In the genomic region with DNA sequence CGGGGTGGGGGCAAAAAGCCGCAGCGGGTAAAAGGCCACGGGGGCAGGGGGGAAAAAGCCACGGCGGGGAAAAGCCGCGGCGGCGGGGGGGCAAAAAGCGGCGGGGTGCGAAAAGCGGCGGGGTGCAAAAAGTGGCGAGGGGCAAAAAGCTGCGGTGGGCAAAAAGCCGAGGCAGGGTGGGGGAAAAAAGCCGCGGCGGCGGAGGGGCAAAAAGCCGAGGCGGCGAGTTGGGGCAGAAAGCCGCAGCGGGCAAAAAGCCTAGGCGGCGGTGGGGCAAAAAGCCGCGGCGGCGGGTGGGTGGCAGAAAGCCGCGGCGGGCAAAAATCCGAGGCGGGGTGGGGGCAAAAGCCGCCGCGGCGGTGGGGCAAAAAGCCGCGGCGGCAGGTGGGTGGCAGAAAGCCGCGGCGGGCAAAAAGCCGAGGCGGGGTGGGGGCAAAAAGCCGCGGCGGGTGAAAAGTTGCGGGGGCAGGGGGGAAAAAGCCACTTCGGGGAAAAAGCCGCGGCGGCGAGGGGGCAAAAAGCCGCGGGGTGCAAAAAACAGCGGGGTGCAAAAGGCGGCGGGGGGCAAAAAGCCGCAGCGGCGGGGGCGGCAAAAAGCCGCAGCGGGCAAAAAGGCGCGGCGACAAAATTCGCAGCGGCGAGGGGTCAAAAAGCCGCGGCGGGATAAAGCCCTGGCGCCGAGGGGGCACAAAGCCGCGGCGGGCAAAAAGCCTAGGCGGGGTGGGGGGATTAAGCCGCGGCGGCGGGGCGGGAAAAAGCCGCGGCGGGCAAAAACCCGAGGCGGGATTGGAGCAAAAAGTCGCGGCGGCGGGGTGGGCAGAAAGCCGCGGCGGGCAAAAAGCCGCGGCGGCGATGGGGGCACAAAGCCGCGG, we compare ENCODE assay signal across 26 cellular contexts.
"Had no signal": no experiment of that assay in that cellular context is flagged by ENCODE, and none has a peak within 500 bp of the region (broad histone marks: within the 10 kb centered on the region; RNA-seq: fewer than 3 reads in every experiment).

No MANE protein-coding gene starts in this region.

- H3K36me3 ChIP-seq: esophagus muscularis mucosa, gastrocnemius medialis, neural progenitor cell, pancreas, thoracic aorta, transverse colon, uterus had no signal

- H3K27ac ChIP-seq: epithelial cell of prostate, esophagus muscularis mucosa, gastrocnemius medialis, neural progenitor cell, pancreas, psoas muscle, thoracic aorta, transverse colon, uterus had no signal

- H3K4me1 Mint-ChIP-seq: central memory CD8-positive, alpha-beta T cell; neural progenitor cell; stimulated activated naive B cell treated with anti-CD40 and anti-IgM and Interleukin-4, amounts not matched to agents 10 μg/mL and 1 μg/mL and 100 μg/mL, for 72 hours; stimulated activated naive CD8-positive, alpha-beta T cell treated with anti-CD3 and anti-CD28 coated beads, Interleukin-15, amount 100 ng/mL, for 72 hours had no signal

- H3K27me3 ChIP-seq: neural progenitor cell, pancreas, uterus had no signal

- H3K4me1 ChIP-seq: esophagus muscularis mucosa, gastrocnemius medialis, neural progenitor cell, pancreas, psoas muscle, transverse colon, uterus had no signal

- H3K4me3 Mint-ChIP-seq: central memory CD8-positive, alpha-beta T cell; effector memory CD8-positive, alpha-beta T cell; natural killer cell treated with Interleukin-12 subunit alpha and Interleukin-12 subunit beta and Interleukin-15 and Interleukin-18, amount 100 ng/mL, for 72 hours; neural progenitor cell; stimulated activated naive B cell treated with anti-CD40 and anti-IgM and Interleukin-4, amounts not matched to agents 10 μg/mL and 1 μg/mL and 100 μg/mL, for 72 hours; stimulated activated naive CD8-positive, alpha-beta T cell treated with anti-CD3 and anti-CD28 coated beads, Interleukin-15, amount 100 ng/mL, for 72 hours had no signal

- H3K27me3 Mint-ChIP-seq: central memory CD8-positive, alpha-beta T cell; effector memory CD8-positive, alpha-beta T cell; natural killer cell treated with Interleukin-12 subunit alpha and Interleukin-12 subunit beta and Interleukin-15 and Interleukin-18, amount 100 ng/mL, for 72 hours; stimulated activated naive B cell treated with anti-CD40 and anti-IgM and Interleukin-4, amounts not matched to agents 10 μg/mL and 1 μg/mL and 100 μg/mL, for 72 hours; stimulated activated naive CD8-positive, alpha-beta T cell treated with anti-CD3 and anti-CD28 coated beads, Interleukin-15, amount 100 ng/mL, for 72 hours had no signal

- DNase-seq: effector memory CD8-positive, alpha-beta T cell; gastrocnemius medialis; glutamatergic neuron; left cardiac atrium; left ventricle myocardium superior; mesenchymal stem cell; midbrain; nucleus accumbens; retina; stimulated activated CD4-positive, alpha-beta T cell treated with anti-CD3 and anti-CD28 coated beads, Interleukin-15, amount 100 ng/mL, for 24 hours; stimulated activated CD4-positive, alpha-beta T cell treated with anti-CD3 and anti-CD28 coated beads, Interleukin-1b, Interleukin-23, amount 100 ng/mL, for 48 hours; stimulated activated CD4-positive, alpha-beta T cell treated with anti-CD3 and anti-CD28 coated beads, Interleukin-4, amount 100 ng/mL, for 24 hours; stimulated activated naive B cell treated with anti-CD40 and anti-IgM and Interleukin-4, amounts not matched to agents 10 μg/mL and 1 μg/mL and 100 μg/mL, for 72 hours; stimulated activated naive CD8-positive, alpha-beta T cell treated with anti-CD3 and anti-CD28 coated beads, Interleukin-15, amount 100 ng/mL, for 72 hours; substantia nigra; transverse colon; uterus had no signal

- H3K9me3 ChIP-seq: gastrocnemius medialis, uterus had no signal

- H3K4me3 ChIP-seq: esophagus muscularis mucosa, gastrocnemius medialis, lung, neural progenitor cell, pancreas, psoas muscle, thoracic aorta, transverse colon, uterus had no signal

- H3K27ac Mint-ChIP-seq: effector memory CD8-positive, alpha-beta T cell; natural killer cell treated with Interleukin-12 subunit alpha and Interleukin-12 subunit beta and Interleukin-15 and Interleukin-18, amount 100 ng/mL, for 72 hours; neural progenitor cell; stimulated activated naive B cell treated with anti-CD40 and anti-IgM and Interleukin-4, amounts not matched to agents 10 μg/mL and 1 μg/mL and 100 μg/mL, for 72 hours; stimulated activated naive CD8-positive, alpha-beta T cell treated with anti-CD3 and anti-CD28 coated beads, Interleukin-15, amount 100 ng/mL, for 72 hours had no signal
